Comparison of ENCODE assay signal across 19 cellular contexts in genomic region chr9:135857371-135857786, GRCh38. TPM values are rescaled to one million over a fixed set of nuclear protein-coding genes. Genes with fewer than 3 reads are reported as not detected.
DNase-seq lines count a peak whose midpoint lies in the region; ATAC-seq and TF ChIP-seq lines count a peak whose summit lies in the region.
"Had no signal": no experiment of that assay in that cellular context is flagged by ENCODE, and none has a peak within 500 bp of the region (broad histone marks: within the 10 kb centered on the region; RNA-seq: fewer than 3 reads in every experiment).

No MANE protein-coding gene starts in this region.

- POLR2A ChIA-PET in naive thymus-derived CD8-positive, alpha-beta T cell (lab: Charles Lee): no interaction called here

- H3K4me3 Mint-ChIP-seq in naive thymus-derived CD8-positive, alpha-beta T cell: no peak overlapping the region
- H3K4me3 Mint-ChIP-seq: activated naive CD8-positive, alpha-beta T cell had no signal

- H3K36me3 Mint-ChIP-seq in naive thymus-derived CD8-positive, alpha-beta T cell: peaks cover 0 to 51% (median 5%) of the 10 kb centered on the region in 3 donors

- H3K27ac Mint-ChIP-seq in naive thymus-derived CD8-positive, alpha-beta T cell: peak overlapping the region in 2 of 10 donors; percentile 35 to 62
- H3K27ac Mint-ChIP-seq: activated naive CD8-positive, alpha-beta T cell had no signal

- H3K27ac ChIP-seq in RWPE2 (ENCODE audit: poor library complexity, severe bottlenecking): no peak overlapping the region
- H3K27ac ChIP-seq: BLaER1 treated with 17β-estradiol and CSF1 and Interleukin-3, amounts not matched to agents 10 nM and 100 nM; heart right ventricle; SJSA1; testis had no signal

- no peaks in the 10 kb centered on the region for H3K9me3 Mint-ChIP-seq in naive thymus-derived CD8-positive, alpha-beta T cell

- no peak for TF ChIP-seq CTCF in RWPE2 (IDR thresholded peaks at IDR 0.05; ENCODE audit: poor library complexity, severe bottlenecking)
- TF ChIP-seq CTCF in epithelial cell of esophagus (IDR thresholded peaks at IDR 0.05; ENCODE audit: insufficient read depth, low read depth, low read length, missing control alignments): no peak

- H3K4me1 ChIP-seq in RWPE2 (ENCODE audit: insufficient read depth, poor library complexity, severe bottlenecking): peaks cover 7% of the 10 kb centered on the region
- H3K4me1 ChIP-seq: BLaER1 treated with 17β-estradiol and CSF1 and Interleukin-3, amounts not matched to agents 10 nM and 100 nM; HAP-1; heart right ventricle; SJSA1; testis had no signal

- peaks cover 10% of the 10 kb centered on the region for H3K36me3 ChIP-seq in RWPE2 (ENCODE audit: low read depth)

- no peaks in the 10 kb centered on the region for H3K27me3 Mint-ChIP-seq in naive thymus-derived CD8-positive, alpha-beta T cell
- H3K27me3 Mint-ChIP-seq: activated naive CD8-positive, alpha-beta T cell had no signal

- DNase-seq in GM03348 (ENCODE audit: low spot score): peak; percentile 51
- DNase-seq in RWPE2 (ENCODE audit: low spot score): no peak
- peak; percentile 74 for DNase-seq in epithelial cell of esophagus (ENCODE audit: low read depth)
- DNase-seq in non-pigmented ciliary epithelial cell (ENCODE audit: low read depth): peak; percentile 9
- DNase-seq in naive thymus-derived CD8-positive, alpha-beta T cell: no peak
- DNase-seq in NCI-H69 (lab: John Stamatoyannopoulos, UW): no peak
- no peak for DNase-seq in LoVo (ENCODE audit: low spot score)
- DNase-seq: activated CD4-positive, alpha-beta T cell treated with anti-CD3 and anti-CD28 coated beads for 48 hours; activated T-cell treated with anti-CD3 and anti-CD28 coated beads for 4 hours; heart right ventricle; kidney glomerular epithelial cell; midbrain; stimulated activated CD4-positive, alpha-beta T cell treated with anti-CD3 and anti-CD28 coated beads, Interleukin-2, amount 100 ng/mL, for 48 hours; testis had no signal

- H3K4me3 ChIP-seq in RWPE2 (ENCODE audit: severe bottlenecking): no peak overlapping the region
- H3K4me3 ChIP-seq in epithelial cell of esophagus (ENCODE audit: low read length): no peak overlapping the region
- H3K4me3 ChIP-seq: BLaER1 treated with 17β-estradiol and CSF1 and Interleukin-3, amounts not matched to agents 10 nM and 100 nM; HAP-1; heart right ventricle; SJSA1; testis had no signal

- no peaks in the 10 kb centered on the region for H3K27me3 ChIP-seq in RWPE2 (ENCODE audit: insufficient read depth, poor library complexity, severe bottlenecking)
- H3K27me3 ChIP-seq: BLaER1 treated with 17β-estradiol and CSF1 and Interleukin-3, amounts not matched to agents 10 nM and 100 nM; heart right ventricle; SJSA1; testis had no signal

- no peaks in the 10 kb centered on the region for H3K9me3 ChIP-seq in RWPE2 (ENCODE audit: severe bottlenecking)
- H3K9me3 ChIP-seq: BLaER1 treated with 17β-estradiol and CSF1 and Interleukin-3, amounts not matched to agents 10 nM and 100 nM; HAP-1; heart right ventricle; SJSA1; testis had no signal

- peaks cover 0 to 8% (median 6%) of the 10 kb centered on the region in 4 donors for H3K4me1 Mint-ChIP-seq in naive thymus-derived CD8-positive, alpha-beta T cell

- ATAC-seq in RWPE2 (ENCODE audit: low read depth) (peak; percentile 83), GM18909 (IDR thresholded peaks at IDR 0.05; ENCODE audit: poor library complexity, unreplicated experiment) (no peak)
- ATAC-seq in naive thymus-derived CD8-positive, alpha-beta T cell: no peak
- ATAC-seq: heart right ventricle had no signal

RNA-seq across cellular contexts. Expression of gene CAMSAP1, which starts 50.0 kb away (rescaled TPM):
- total RNA-seq in naive thymus-derived CD8-positive, alpha-beta T cell: 10 to 100 TPM; 26.9 to 32.0 TPM
- polyA plus RNA-seq in naive thymus-derived CD8-positive, alpha-beta T cell: 1 to 10 TPM in 2 of 3 donors, under 1 TPM in 1; 0.61 to 2.4 (median 1.1) TPM

Comparison
In these comparisons a context has a peak if more than half of its experiments do, and no peak if none do; other contexts are left out.
1. DNase-seq: peak in GM03348 (single experiment), epithelial cell of esophagus (single experiment) and non-pigmented ciliary epithelial cell (single experiment); none in RWPE2 (single experiment), naive thymus-derived CD8-positive, alpha-beta T cell (0 of 10), NCI-H69 (single experiment) and LoVo (single experiment).